ENCODE assay signal across 7 cellular contexts in genomic region chr10:31759124-31759798, GRCh38.
DNase-seq lines count a peak whose midpoint lies in the region; ATAC-seq, FAIRE-seq and TF ChIP-seq lines count a peak whose summit lies in the region.

No MANE protein-coding gene starts in this region.

- CTCF ChIA-PET in PC-3 (lab: Charles Lee) = no interaction called here
- CTCF ChIA-PET in activated naive CD4-positive, alpha-beta T cell treated with anti-CD3 and anti-CD28 coated beads, Interleukin-2, amount 10 ng/mL, durations not matched to agents 7 days and 5 days (lab: Charles Lee) = interaction anchor here (1.3 kb wide), 1 partner anchor 50 kb away, joined by 3 read pairs; no protein-coding TSS in a partner anchor

- no peaks in the 10 kb centered on the region for H3K9me2 ChIP-seq in PC-3 (replicated peaks; ENCODE audit: low read length)

- no peak for DNase-seq in H54 (ENCODE audit: insufficient read length, low spot score)
- DNase-seq in PC-3 = no peak
- peak; percentile 61 for DNase-seq in activated naive CD4-positive, alpha-beta T cell treated with anti-CD3 and anti-CD28 coated beads, Interleukin-2, amount 10 ng/mL, durations not matched to agents 7 days and 5 days
- DNase-seq in heart left ventricle = peak in 4 of 5 donors; percentile 51 to 78 (median 53)
- DNase-seq in progenitor cell of endocrine pancreas (ENCODE audit: low spot score, unreplicated experiment) = peak; percentile 67
- no peak for DNase-seq in vagina (ENCODE audit: extremely low spot score in 2 of 2)
- no peak for DNase-seq in NAMALWA (ENCODE audit: low spot score)

- H3K36me3 ChIP-seq in PC-3 (ENCODE audit: low read depth, low read length) (no peaks in the 10 kb centered on the region), heart left ventricle (no peaks in the 10 kb centered on the region), vagina (no peaks in the 10 kb centered on the region)

- 0 to 2% (median 2%) methylated on average over 17 to 36 of the region's 36 CpGs for WGBS in heart left ventricle, 4 donors

- no peak for ATAC-seq in PC-3
- peak in 3 of 4 donors; percentile 19 to 41 (median 32) for ATAC-seq in heart left ventricle

- H3K79me2 ChIP-seq in PC-3 (ENCODE audit: low read length) = no peaks in the 10 kb centered on the region

- peak overlapping the region; percentile 85 for H3K27ac Mint-ChIP-seq in activated naive CD4-positive, alpha-beta T cell treated with anti-CD3 and anti-CD28 coated beads, Interleukin-2, amount 10 ng/mL, durations not matched to agents 7 days and 5 days
- peak overlapping the region; percentile 96 for H3K27ac Mint-ChIP-seq in progenitor cell of endocrine pancreas

- no peaks in the 10 kb centered on the region for H4K20me1 ChIP-seq in PC-3 (ENCODE audit: low read length)

- peak overlapping the region; percentile 87 for H3K4me3 Mint-ChIP-seq in activated naive CD4-positive, alpha-beta T cell treated with anti-CD3 and anti-CD28 coated beads, Interleukin-2, amount 10 ng/mL, durations not matched to agents 7 days and 5 days
- peak overlapping the region; percentile 86 for H3K4me3 Mint-ChIP-seq in progenitor cell of endocrine pancreas (ENCODE audit: low read depth)

- H3K9ac ChIP-seq in PC-3 (ENCODE audit: low read length) = peak overlapping the region; percentile 82

- no peak for TF ChIP-seq CTCF in PC-3 (conservative IDR thresholded peaks at IDR 0.05; ENCODE audit: low read depth, low read length)
- no peak for TF ChIP-seq CTCF in heart left ventricle (IDR thresholded peaks at IDR 0.05)
- no peak for TF ChIP-seq CTCF in progenitor cell of endocrine pancreas (IDR thresholded peaks at IDR 0.05; ENCODE audit: unreplicated experiment)
- TF ChIP-seq CTCF in vagina (IDR thresholded peaks at IDR 0.05) = no peak

- no peaks in the 10 kb centered on the region for H3K36me3 Mint-ChIP-seq in activated naive CD4-positive, alpha-beta T cell treated with anti-CD3 and anti-CD28 coated beads, Interleukin-2, amount 10 ng/mL, durations not matched to agents 7 days and 5 days
- peaks cover 1% of the 10 kb centered on the region for H3K36me3 Mint-ChIP-seq in progenitor cell of endocrine pancreas (ENCODE audit: insufficient read depth)

- H3K9me3 ChIP-seq in PC-3 (ENCODE audit: low read length) = no peaks in the 10 kb centered on the region
- H3K9me3 ChIP-seq in heart left ventricle = no peaks in the 10 kb centered on the region
- no peaks in the 10 kb centered on the region for H3K9me3 ChIP-seq in vagina

- POLR2A ChIA-PET in PC-3 (lab: Charles Lee; ENCODE audit: unreplicated experiment) = no interaction called here

- H3K4me1 ChIP-seq in PC-3 (ENCODE audit: insufficient read depth, low read length) (peaks cover 19% of the 10 kb centered on the region), heart left ventricle (peaks cover 0 to 52% (median 30%) of the 10 kb centered on the region in 12 donors), vagina (peaks cover 41% of the 10 kb centered on the region)

- H3F3A ChIP-seq in PC-3 (ENCODE audit: low read length, unreplicated experiment) = peaks cover 4% of the 10 kb centered on the region

- no TSS peak for BruUV-seq in PC-3 (replicated peaks; lab: Mats Ljungman, UMichigan)

- H3K9me3 Mint-ChIP-seq in activated naive CD4-positive, alpha-beta T cell treated with anti-CD3 and anti-CD28 coated beads, Interleukin-2, amount 10 ng/mL, durations not matched to agents 7 days and 5 days = no peaks in the 10 kb centered on the region
- H3K9me3 Mint-ChIP-seq in progenitor cell of endocrine pancreas (ENCODE audit: low read depth) = no peaks in the 10 kb centered on the region

- peak overlapping the region; percentile 78 for H2AFZ ChIP-seq in PC-3 (ENCODE audit: low read length)

- H3K27me3 Mint-ChIP-seq in activated naive CD4-positive, alpha-beta T cell treated with anti-CD3 and anti-CD28 coated beads, Interleukin-2, amount 10 ng/mL, durations not matched to agents 7 days and 5 days = peaks cover 10% of the 10 kb centered on the region
- peaks cover 2% of the 10 kb centered on the region for H3K27me3 Mint-ChIP-seq in progenitor cell of endocrine pancreas

- TF ChIP-seq POLR2A in H54 (IDR thresholded peaks at IDR 0.05; ENCODE audit: low read depth, low read length) (0 out of 2 replicates have a peak, but pooled peaks have one; percentile 28), heart left ventricle (IDR thresholded peaks at IDR 0.05) (peak in 1 of 2 donors; percentile 29), vagina (IDR thresholded peaks at IDR 0.05) (no peak)

- FAIRE-seq in H54 (lab: Jason Lieb, UNC) = no peak

- H3K4me3 ChIP-seq in PC-3 (ENCODE audit: low read length) (peak overlapping the region; percentile 95), heart left ventricle (peak overlapping the region; percentile 68 to 98 (median 92)), vagina (peak overlapping the region; percentile 71 to 80)

- H3K27me3 ChIP-seq in PC-3 (ENCODE audit: low read length) (no peaks in the 10 kb centered on the region), heart left ventricle (no peaks in the 10 kb centered on the region), vagina (no peaks in the 10 kb centered on the region)

- intact Hi-C loops in PC-3 (cut with micrococcal nuclease) = no loop called here
- intact Hi-C loops in heart left ventricle (cut with DNase I) = loop anchor here in 7 of 10 donors (1.0 to 10.0 kb wide), 5 partner anchors 52 to 156 kb away; no protein-coding TSS in a partner anchor
- intact Hi-C loops in vagina (cut with DNase I) = loop anchor here (2.0 to 5.0 kb wide), 2 partner anchors 52 to 728 kb away; partner anchors contain the start of gene ZNF438

- H3K27ac ChIP-seq in PC-3 (ENCODE audit: low read length) (no peak overlapping the region), heart left ventricle (peak overlapping the region; percentile 90 to 100 (median 98)), vagina (peak overlapping the region; percentile 97)

- H3K4me1 Mint-ChIP-seq in activated naive CD4-positive, alpha-beta T cell treated with anti-CD3 and anti-CD28 coated beads, Interleukin-2, amount 10 ng/mL, durations not matched to agents 7 days and 5 days = peaks cover 16% of the 10 kb centered on the region
- peaks cover 33% of the 10 kb centered on the region for H3K4me1 Mint-ChIP-seq in progenitor cell of endocrine pancreas (ENCODE audit: low read depth)

- H3K4me2 ChIP-seq in PC-3 (ENCODE audit: low read length) = peak overlapping the region; percentile 91

Comparison
In these comparisons a context has a peak if more than half of its experiments do, and no peak if none do; other contexts are left out.
1. DNase-seq: peak in activated naive CD4-positive, alpha-beta T cell treated with anti-CD3 and anti-CD28 coated beads, Interleukin-2, amount 10 ng/mL, durations not matched to agents 7 days and 5 days (single experiment), heart left ventricle (4 of 5) and progenitor cell of endocrine pancreas (single experiment); none in H54 (single experiment), PC-3 (single experiment), vagina (0 of 2) and NAMALWA (single experiment).
2. Peak in every context shown above with its lines, with median percentiles within 50 percentile points of each other: H3K4me3 ChIP-seq.